Comparison of ENCODE assay signal across 24 cellular contexts in genomic region chr1:83632906-83633305, GRCh38.
DNase-seq lines count a peak whose midpoint lies in the region; ATAC-seq and TF ChIP-seq lines count a peak whose summit lies in the region.
"Had no signal": no experiment of that assay in that cellular context is flagged by ENCODE, and none has a peak within 500 bp of the region (broad histone marks: within the 10 kb centered on the region; RNA-seq: fewer than 3 reads in every experiment).

No MANE protein-coding gene starts in this region.

- H3K36me3 Mint-ChIP-seq in activated CD4-positive, alpha-beta T cell treated with anti-CD3 and anti-CD28 coated beads, Interleukin-2, amount 10 ng/mL, durations not matched to agents 24 days and 14 days (ENCODE audit: low read depth), result no peaks in the 10 kb centered on the region
- H3K36me3 Mint-ChIP-seq in activated naive CD8-positive, alpha-beta T cell treated with anti-CD3 and anti-CD28 coated beads for 36 hours, result no peaks in the 10 kb centered on the region

- H3K4me1 Mint-ChIP-seq in activated CD4-positive, alpha-beta T cell treated with anti-CD3 and anti-CD28 coated beads, Interleukin-2, amount 10 ng/mL, durations not matched to agents 24 days and 14 days, result peaks cover 4% of the 10 kb centered on the region
- H3K4me1 Mint-ChIP-seq in activated naive CD8-positive, alpha-beta T cell treated with anti-CD3 and anti-CD28 coated beads for 36 hours, result peaks cover 11% of the 10 kb centered on the region

- intact Hi-C loops in activated CD4-positive, alpha-beta T cell treated with anti-CD3 and anti-CD28 coated beads, Interleukin-2, amount 10 ng/mL, durations not matched to agents 24 days and 14 days (cut with micrococcal nuclease), result no loop called here

- H3K27ac Mint-ChIP-seq in activated CD4-positive, alpha-beta T cell treated with anti-CD3 and anti-CD28 coated beads, Interleukin-2, amount 10 ng/mL, durations not matched to agents 24 days and 14 days, result peak overlapping the region; percentile 78
- H3K27ac Mint-ChIP-seq in activated naive CD8-positive, alpha-beta T cell treated with anti-CD3 and anti-CD28 coated beads for 36 hours, result peak overlapping the region; percentile 42
- H3K27ac Mint-ChIP-seq: CD4-positive, alpha-beta T cell had no signal

- H3K4me3 Mint-ChIP-seq in activated CD4-positive, alpha-beta T cell treated with anti-CD3 and anti-CD28 coated beads, Interleukin-2, amount 10 ng/mL, durations not matched to agents 24 days and 14 days, result no peak overlapping the region
- H3K4me3 Mint-ChIP-seq in activated naive CD8-positive, alpha-beta T cell treated with anti-CD3 and anti-CD28 coated beads for 36 hours, result no peak overlapping the region
- H3K4me3 Mint-ChIP-seq: CD4-positive, alpha-beta T cell had no signal

- H3K9me3 Mint-ChIP-seq in activated CD4-positive, alpha-beta T cell treated with anti-CD3 and anti-CD28 coated beads, Interleukin-2, amount 10 ng/mL, durations not matched to agents 24 days and 14 days, result peaks cover 5% of the 10 kb centered on the region
- H3K9me3 Mint-ChIP-seq in activated naive CD8-positive, alpha-beta T cell treated with anti-CD3 and anti-CD28 coated beads for 36 hours, result peaks cover 1% of the 10 kb centered on the region

- no peak for ATAC-seq in GM21381 (IDR thresholded peaks at IDR 0.05; ENCODE audit: unreplicated experiment)
- ATAC-seq: psoas muscle had no signal

- TF ChIP-seq CTCF in GM12865 (IDR thresholded peaks at IDR 0.05; ENCODE audit: insufficient read depth, low read depth, low read length, missing control alignments) (no peak), GM20000 (IDR thresholded peaks at IDR 0.05; ENCODE audit: extremely low read depth, missing control alignments) (no peak)

- DNase-seq in activated CD4-positive, alpha-beta T cell treated with anti-CD3 and anti-CD28 coated beads, Interleukin-2, amount 10 ng/mL, durations not matched to agents 24 days and 14 days, result no peak
- no peak for DNase-seq in activated CD4-positive, alpha-beta T cell treated with anti-CD3 and anti-CD28 coated beads, Interleukin-2, amount 50 U/mL, for 1 hour
- DNase-seq in GM12865 (ENCODE audit: low read depth) (peak; percentile 18), NCI-H187 (lab: John Stamatoyannopoulos, UW) (no peak), GM20000 (ENCODE audit: low spot score) (no peak)
- DNase-seq in activated naive CD8-positive, alpha-beta T cell treated with anti-CD3 and anti-CD28 coated beads for 36 hours, result peak; percentile 22
- peak; percentile 32 for DNase-seq in stimulated activated CD4-positive, alpha-beta T cell treated with anti-CD3 and anti-CD28 coated beads, Interleukin-4, amount 100 ng/mL, for 24 hours
- DNase-seq: activated effector memory CD4-positive, alpha-beta T cell treated with anti-CD3 and anti-CD28 coated beads, Interleukin-2, amount 50 U/mL, for 16 hours; AML-193; amniotic stem cell; CD4-positive, alpha-beta T cell; effector CD4-positive, alpha-beta T cell; EL; glutamatergic neuron; KBM-7; NCI-H1105 treated with DMSO at 0.1 percent for 48 hours; NCI-H2029 treated with DMSO at 0.1 percent for 48 hours; NCI-H526; PC-9; psoas muscle; Right ventricle myocardium superior; transverse colon had no signal

- H3K4me3 ChIP-seq in GM12865 (ENCODE audit: low read depth, low read length), result no peak overlapping the region
- H3K4me3 ChIP-seq: breast epithelium, PC-9, psoas muscle, transverse colon had no signal

- no peaks in the 10 kb centered on the region for H3K27me3 Mint-ChIP-seq in activated CD4-positive, alpha-beta T cell treated with anti-CD3 and anti-CD28 coated beads, Interleukin-2, amount 10 ng/mL, durations not matched to agents 24 days and 14 days
- H3K27me3 Mint-ChIP-seq in activated naive CD8-positive, alpha-beta T cell treated with anti-CD3 and anti-CD28 coated beads for 36 hours, result no peaks in the 10 kb centered on the region
- H3K27me3 Mint-ChIP-seq: CD4-positive, alpha-beta T cell had no signal

Comparison
In these comparisons a context has a peak if more than half of its experiments do, and no peak if none do; other contexts are left out.
1. DNase-seq: peak in GM12865 (single experiment), activated naive CD8-positive, alpha-beta T cell treated with anti-CD3 and anti-CD28 coated beads for 36 hours (single experiment) and stimulated activated CD4-positive, alpha-beta T cell treated with anti-CD3 and anti-CD28 coated beads, Interleukin-4, amount 100 ng/mL, for 24 hours (single experiment); none in activated CD4-positive, alpha-beta T cell treated with anti-CD3 and anti-CD28 coated beads, Interleukin-2, amount 10 ng/mL, durations not matched to agents 24 days and 14 days (single experiment), activated CD4-positive, alpha-beta T cell treated with anti-CD3 and anti-CD28 coated beads, Interleukin-2, amount 50 U/mL, for 1 hour (single experiment), NCI-H187 (0 of 2) and GM20000 (single experiment).